8 cellular contexts compared by ENCODE assay signal in the genomic region with DNA sequence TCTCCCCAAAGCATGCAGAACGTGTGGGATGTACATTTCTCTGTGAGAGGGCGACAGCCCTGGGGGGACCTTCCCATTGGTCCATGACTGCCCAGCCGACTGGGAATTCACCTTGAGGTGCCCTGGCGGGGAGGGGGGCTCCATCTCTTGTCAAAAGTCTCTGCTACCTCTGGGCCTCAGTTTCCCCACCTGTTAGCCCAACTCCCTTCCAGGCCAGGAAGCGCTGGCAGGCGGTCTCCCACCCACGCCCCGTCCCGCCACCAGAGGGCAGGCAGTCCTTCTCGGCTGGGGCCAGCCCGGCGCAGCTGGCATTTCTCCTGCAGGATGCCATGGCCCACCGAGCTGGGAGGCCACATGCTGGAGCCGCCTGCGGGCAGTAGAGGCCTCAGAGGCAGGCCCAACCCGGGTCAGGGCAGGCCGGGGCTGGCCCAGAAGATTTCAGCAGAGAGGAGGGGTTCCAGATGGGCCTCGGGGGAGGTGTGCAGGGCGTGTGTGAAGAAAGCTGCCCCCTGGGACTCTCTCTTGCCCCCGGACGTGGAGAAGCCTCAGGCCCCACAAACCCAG. TPM values are rescaled to one million over a fixed set of nuclear protein-coding genes. Genes with fewer than 3 reads are reported as not detected.
DNase-seq lines count a peak whose midpoint lies in the region; ATAC-seq and TF ChIP-seq lines count a peak whose summit lies in the region.

No MANE protein-coding gene starts in this region.

- H3K4me1 ChIP-seq in left lung, result peaks cover 17 to 63% of the 10 kb centered on the region in 2 donors
- H3K4me1 ChIP-seq in stomach, result peaks cover 32 to 67% (median 48%) of the 10 kb centered on the region in 4 donors

- H3K4me3 Mint-ChIP-seq in chondrocyte (ENCODE audit: unreplicated experiment), result no peak overlapping the region

- H3K27ac Mint-ChIP-seq in chondrocyte (ENCODE audit: unreplicated experiment), result no peak overlapping the region

- DNase-seq in DMS53 treated with DMSO at 0.1 percent for 48 hours (lab: John Stamatoyannopoulos, UW; ENCODE audit: unreplicated experiment) (peak; percentile 45), LHCN-M2 (ENCODE audit: low read depth) (peak; percentile 66), chondrocyte (ENCODE audit: low spot score) (peak; percentile 94), left lung (peak; percentile 64 to 95), stomach (peak; percentile 77), occipital lobe (lab: John Stamatoyannopoulos, UW) (no peak)

- no peak overlapping the region for H3K27ac ChIP-seq in left lung
- peak overlapping the region in 1 of 5 donors; percentile 14 for H3K27ac ChIP-seq in stomach

- H3K4me3 ChIP-seq in WI38 (ENCODE audit: low read depth, low read length) (no peak overlapping the region), left lung (no peak overlapping the region), stomach (no peak overlapping the region)

- TF ChIP-seq EP300 in stomach (IDR thresholded peaks at IDR 0.05), result no peak

- ATAC-seq in left lung, result peak; percentile 7
- no peak for ATAC-seq in GM18870 (IDR thresholded peaks at IDR 0.05; ENCODE audit: unreplicated experiment)

- no peaks in the 10 kb centered on the region for H3K36me3 Mint-ChIP-seq in chondrocyte (ENCODE audit: low read depth)

- peaks cover 24% of the 10 kb centered on the region for H3K4me1 Mint-ChIP-seq in chondrocyte (ENCODE audit: low read depth)

- TF ChIP-seq CTCF in WI38 (IDR thresholded peaks at IDR 0.05; ENCODE audit: low read depth, low read length) (peak; percentile 83), chondrocyte (IDR thresholded peaks at IDR 0.05) (peak; percentile 86), left lung (IDR thresholded peaks at IDR 0.05) (peak; percentile 66 to 79), stomach (IDR thresholded peaks at IDR 0.05) (peak in 5 of 7 experiments; percentile 68 to 86 (median 76))

- intact Hi-C loops in left lung (cut with DNase I) (no loop called here), stomach (cut with DNase I; ENCODE audit: low total_unique reads) (no loop called here)

- H3K27me3 Mint-ChIP-seq in chondrocyte (ENCODE audit: low read depth), result no peaks in the 10 kb centered on the region

- no peak for TF ChIP-seq POLR2A in stomach (IDR thresholded peaks at IDR 0.05)

- no peaks in the 10 kb centered on the region for H3K9me3 Mint-ChIP-seq in chondrocyte (ENCODE audit: low read depth)

- H3K9me3 ChIP-seq in left lung (no peaks in the 10 kb centered on the region), stomach (no peaks in the 10 kb centered on the region)

- no peaks in the 10 kb centered on the region for H3K36me3 ChIP-seq in left lung
- no peaks in the 10 kb centered on the region for H3K36me3 ChIP-seq in stomach

- H3K27me3 ChIP-seq in left lung (peaks cover 0 to 26% of the 10 kb centered on the region in 2 donors), stomach (peaks cover 0 to 23% (median 0%) of the 10 kb centered on the region in 3 donors)

- 32 to 48% (median 39%) methylated on average over 11 to 21 of the region's 21 CpGs for WGBS in stomach, 5 donors

RNA-seq across cellular contexts. Expression of gene CD7, which starts 16.6 kb away (rescaled TPM):
- total RNA-seq in LHCN-M2 (2014; rRNA removed), result 0.92 and 1.6 TPM in 2 replicates
- polyA plus RNA-seq in LHCN-M2 (2012), result 0.27 TPM
- total RNA-seq in chondrocyte, result not detected in 3 replicates
- total RNA-seq in left lung, result 1 to 10 TPM; 3.7 to 6.6 TPM
- total RNA-seq in stomach, result 1 to 10 TPM in 2 of 5 donors, not detected in 3; 2.0 to 4.3 TPM
- polyA plus RNA-seq in stomach, result 1 to 10 TPM; 2.1 to 8.6 (median 3.7) TPM
- total RNA-seq in occipital lobe, result not detected

RNA-seq across cellular contexts. Expression of gene CSNK1D, which starts 27.3 kb away (rescaled TPM):
- total RNA-seq in LHCN-M2 (2014; rRNA removed) (38.9 and 51.3 TPM in 2 replicates), chondrocyte (93.0 to 94.5 TPM (median 93.9 TPM) in 3 replicates), left lung (100 to 1,000 TPM; 122 to 160 TPM), stomach (100 to 1,000 TPM in 4 of 5 donors, 10 to 100 TPM in 1; 58.0 to 180 (median 140) TPM), occipital lobe (23.9 TPM)
- 98.1 TPM for polyA plus RNA-seq in LHCN-M2 (2012)
- polyA plus RNA-seq in stomach, result 10 to 100 TPM; 55.9 to 66.7 (median 65.4) TPM

RNA-seq across cellular contexts. Expression of gene SECTM1, which starts 32.8 kb away (rescaled TPM):
- 139 and 147 TPM in 2 replicates for total RNA-seq in LHCN-M2 (2014; rRNA removed)
- polyA plus RNA-seq in LHCN-M2 (2012), result 76.8 TPM
- 1.3 to 2.5 TPM (median 2.1 TPM) in 3 replicates for total RNA-seq in chondrocyte
- 10 to 100 TPM; 10.5 to 36.8 TPM for total RNA-seq in left lung
- total RNA-seq in stomach, result 10 to 100 TPM in 2 of 5 donors, 1 to 10 TPM in 3; 1.8 to 48.8 (median 6.7) TPM
- polyA plus RNA-seq in stomach, result 10 to 100 TPM in 2 of 3 donors, 1 to 10 TPM in 1; 9.3 to 23.1 (median 10.2) TPM
- 0.78 TPM for total RNA-seq in occipital lobe

RNA-seq across cellular contexts. Expression of gene TEX19, which starts 58.3 kb away (rescaled TPM):
- total RNA-seq in LHCN-M2 (2014; rRNA removed), result 0.06 TPM in 2 replicates
- 0.04 TPM for polyA plus RNA-seq in LHCN-M2 (2012)
- not detected in 3 replicates for total RNA-seq in chondrocyte
- not detected for total RNA-seq in left lung
- not detected for total RNA-seq in stomach
- polyA plus RNA-seq in stomach, result not detected
- not detected for total RNA-seq in occipital lobe
